ENCODE assay signal across 1 cellular context in the genomic region with DNA sequence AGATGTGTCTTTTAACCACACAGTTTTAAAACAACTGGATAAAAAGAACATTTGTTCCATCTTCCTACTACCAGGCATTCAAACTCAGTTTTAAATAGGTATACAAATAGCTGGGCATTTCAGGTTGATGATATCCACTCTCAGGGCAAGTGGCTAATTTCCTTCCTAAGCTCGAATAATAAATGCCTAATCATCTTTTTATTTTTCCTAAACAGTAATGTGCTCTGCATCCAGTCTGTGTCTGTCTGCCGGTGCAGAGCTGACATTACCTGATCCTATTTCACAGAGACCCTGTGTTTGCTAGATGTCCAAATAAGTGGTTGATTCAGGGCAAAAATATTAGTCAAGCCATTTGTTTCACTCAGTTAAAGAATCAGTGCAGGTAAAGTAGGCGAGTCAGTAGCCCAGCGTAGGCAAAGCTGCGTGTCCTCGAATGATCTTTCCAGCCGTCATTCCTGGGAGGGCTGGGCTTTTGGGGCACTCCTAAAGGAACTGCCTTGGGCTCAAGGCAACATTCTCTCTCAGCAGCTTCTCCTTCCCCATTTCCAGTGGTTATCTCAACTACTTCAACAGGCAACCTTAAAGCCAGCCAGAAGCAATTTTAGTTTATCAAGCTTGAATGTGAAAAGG.
TF ChIP-seq lines count a peak whose summit lies in the region.

No MANE protein-coding gene starts in this region.

TF ChIP-seq in GM12878, 131 proteins besides CTCF, POLR2A, EP300 and RAD21 (continued from another document):
- TF ChIP-seq, protein P1, sequence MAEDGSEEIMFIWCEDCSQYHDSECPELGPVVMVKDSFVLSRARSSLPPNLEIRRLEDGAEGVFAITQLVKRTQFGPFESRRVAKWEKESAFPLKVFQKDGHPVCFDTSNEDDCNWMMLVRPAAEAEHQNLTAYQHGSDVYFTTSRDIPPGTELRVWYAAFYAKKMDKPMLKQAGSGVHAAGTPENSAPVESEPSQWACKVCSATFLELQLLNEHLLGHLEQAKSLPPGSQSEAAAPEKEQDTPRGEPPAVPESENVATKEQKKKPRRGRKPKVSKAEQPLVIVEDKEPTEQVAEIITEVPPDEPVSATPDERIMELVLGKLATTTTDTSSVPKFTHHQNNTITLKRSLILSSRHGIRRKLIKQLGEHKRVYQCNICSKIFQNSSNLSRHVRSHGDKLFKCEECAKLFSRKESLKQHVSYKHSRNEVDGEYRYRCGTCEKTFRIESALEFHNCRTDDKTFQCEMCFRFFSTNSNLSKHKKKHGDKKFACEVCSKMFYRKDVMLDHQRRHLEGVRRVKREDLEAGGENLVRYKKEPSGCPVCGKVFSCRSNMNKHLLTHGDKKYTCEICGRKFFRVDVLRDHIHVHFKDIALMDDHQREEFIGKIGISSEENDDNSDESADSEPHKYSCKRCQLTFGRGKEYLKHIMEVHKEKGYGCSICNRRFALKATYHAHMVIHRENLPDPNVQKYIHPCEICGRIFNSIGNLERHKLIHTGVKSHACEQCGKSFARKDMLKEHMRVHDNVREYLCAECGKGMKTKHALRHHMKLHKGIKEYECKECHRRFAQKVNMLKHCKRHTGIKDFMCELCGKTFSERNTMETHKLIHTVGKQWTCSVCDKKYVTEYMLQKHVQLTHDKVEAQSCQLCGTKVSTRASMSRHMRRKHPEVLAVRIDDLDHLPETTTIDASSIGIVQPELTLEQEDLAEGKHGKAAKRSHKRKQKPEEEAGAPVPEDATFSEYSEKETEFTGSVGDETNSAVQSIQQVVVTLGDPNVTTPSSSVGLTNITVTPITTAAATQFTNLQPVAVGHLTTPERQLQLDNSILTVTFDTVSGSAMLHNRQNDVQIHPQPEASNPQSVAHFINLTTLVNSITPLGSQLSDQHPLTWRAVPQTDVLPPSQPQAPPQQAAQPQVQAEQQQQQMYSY (CRISPR knock-in tag; IDR thresholded peaks at IDR 0.05): no peak
- TF ChIP-seq, protein P2, sequence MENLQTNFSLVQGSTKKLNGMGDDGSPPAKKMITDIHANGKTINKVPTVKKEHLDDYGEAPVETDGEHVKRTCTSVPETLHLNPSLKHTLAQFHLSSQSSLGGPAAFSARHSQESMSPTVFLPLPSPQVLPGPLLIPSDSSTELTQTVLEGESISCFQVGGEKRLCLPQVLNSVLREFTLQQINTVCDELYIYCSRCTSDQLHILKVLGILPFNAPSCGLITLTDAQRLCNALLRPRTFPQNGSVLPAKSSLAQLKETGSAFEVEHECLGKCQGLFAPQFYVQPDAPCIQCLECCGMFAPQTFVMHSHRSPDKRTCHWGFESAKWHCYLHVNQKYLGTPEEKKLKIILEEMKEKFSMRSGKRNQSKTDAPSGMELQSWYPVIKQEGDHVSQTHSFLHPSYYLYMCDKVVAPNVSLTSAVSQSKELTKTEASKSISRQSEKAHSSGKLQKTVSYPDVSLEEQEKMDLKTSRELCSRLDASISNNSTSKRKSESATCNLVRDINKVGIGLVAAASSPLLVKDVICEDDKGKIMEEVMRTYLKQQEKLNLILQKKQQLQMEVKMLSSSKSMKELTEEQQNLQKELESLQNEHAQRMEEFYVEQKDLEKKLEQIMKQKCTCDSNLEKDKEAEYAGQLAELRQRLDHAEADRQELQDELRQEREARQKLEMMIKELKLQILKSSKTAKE (IDR thresholded peaks at IDR 0.05; ENCODE audit: low read depth, poor library complexity, severe bottlenecking): no peak
- TF ChIP-seq, protein P3, sequence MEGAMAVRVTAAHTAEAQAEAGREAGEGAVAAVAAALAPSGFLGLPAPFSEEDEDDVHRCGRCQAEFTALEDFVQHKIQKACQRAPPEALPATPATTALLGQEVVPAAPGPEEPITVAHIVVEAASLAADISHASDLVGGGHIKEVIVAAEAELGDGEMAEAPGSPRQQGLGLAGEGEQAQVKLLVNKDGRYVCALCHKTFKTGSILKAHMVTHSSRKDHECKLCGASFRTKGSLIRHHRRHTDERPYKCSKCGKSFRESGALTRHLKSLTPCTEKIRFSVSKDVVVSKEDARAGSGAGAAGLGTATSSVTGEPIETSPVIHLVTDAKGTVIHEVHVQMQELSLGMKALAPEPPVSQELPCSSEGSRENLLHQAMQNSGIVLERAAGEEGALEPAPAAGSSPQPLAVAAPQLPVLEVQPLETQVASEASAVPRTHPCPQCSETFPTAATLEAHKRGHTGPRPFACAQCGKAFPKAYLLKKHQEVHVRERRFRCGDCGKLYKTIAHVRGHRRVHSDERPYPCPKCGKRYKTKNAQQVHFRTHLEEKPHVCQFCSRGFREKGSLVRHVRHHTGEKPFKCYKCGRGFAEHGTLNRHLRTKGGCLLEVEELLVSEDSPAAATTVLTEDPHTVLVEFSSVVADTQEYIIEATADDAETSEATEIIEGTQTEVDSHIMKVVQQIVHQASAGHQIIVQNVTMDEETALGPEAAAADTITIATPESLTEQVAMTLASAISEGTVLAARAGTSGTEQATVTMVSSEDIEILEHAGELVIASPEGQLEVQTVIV (IDR thresholded peaks at IDR 0.05; ENCODE audit: borderline replicate concordance, partially characterized antibody): no peak
- TF ChIP-seq BHLHE40 (IDR thresholded peaks at IDR 0.05; ENCODE audit: borderline replicate concordance in 1 of 2, low read depth in 2 of 2, low read length in 1 of 2): no peak
- TF ChIP-seq, protein P4, sequence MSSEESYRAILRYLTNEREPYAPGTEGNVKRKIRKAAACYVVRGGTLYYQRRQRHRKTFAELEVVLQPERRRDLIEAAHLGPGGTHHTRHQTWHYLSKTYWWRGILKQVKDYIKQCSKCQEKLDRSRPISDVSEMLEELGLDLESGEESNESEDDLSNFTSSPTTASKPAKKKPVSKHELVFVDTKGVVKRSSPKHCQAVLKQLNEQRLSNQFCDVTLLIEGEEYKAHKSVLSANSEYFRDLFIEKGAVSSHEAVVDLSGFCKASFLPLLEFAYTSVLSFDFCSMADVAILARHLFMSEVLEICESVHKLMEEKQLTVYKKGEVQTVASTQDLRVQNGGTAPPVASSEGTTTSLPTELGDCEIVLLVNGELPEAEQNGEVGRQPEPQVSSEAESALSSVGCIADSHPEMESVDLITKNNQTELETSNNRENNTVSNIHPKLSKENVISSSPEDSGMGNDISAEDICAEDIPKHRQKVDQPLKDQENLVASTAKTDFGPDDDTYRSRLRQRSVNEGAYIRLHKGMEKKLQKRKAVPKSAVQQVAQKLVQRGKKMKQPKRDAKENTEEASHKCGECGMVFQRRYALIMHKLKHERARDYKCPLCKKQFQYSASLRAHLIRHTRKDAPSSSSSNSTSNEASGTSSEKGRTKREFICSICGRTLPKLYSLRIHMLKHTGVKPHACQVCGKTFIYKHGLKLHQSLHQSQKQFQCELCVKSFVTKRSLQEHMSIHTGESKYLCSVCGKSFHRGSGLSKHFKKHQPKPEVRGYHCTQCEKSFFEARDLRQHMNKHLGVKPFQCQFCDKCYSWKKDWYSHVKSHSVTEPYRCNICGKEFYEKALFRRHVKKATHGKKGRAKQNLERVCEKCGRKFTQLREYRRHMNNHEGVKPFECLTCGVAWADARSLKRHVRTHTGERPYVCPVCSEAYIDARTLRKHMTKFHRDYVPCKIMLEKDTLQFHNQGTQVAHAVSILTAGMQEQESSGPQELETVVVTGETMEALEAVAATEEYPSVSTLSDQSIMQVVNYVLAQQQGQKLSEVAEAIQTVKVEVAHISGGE (CRISPR knock-in tag; IDR thresholded peaks at IDR 0.05): no peak
- TF ChIP-seq WRNIP1 (IDR thresholded peaks at IDR 0.05; ENCODE audit: borderline replicate concordance, low read depth, low read length): no peak
- TF ChIP-seq, protein P5, sequence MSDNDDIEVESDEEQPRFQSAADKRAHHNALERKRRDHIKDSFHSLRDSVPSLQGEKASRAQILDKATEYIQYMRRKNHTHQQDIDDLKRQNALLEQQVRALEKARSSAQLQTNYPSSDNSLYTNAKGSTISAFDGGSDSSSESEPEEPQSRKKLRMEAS (IDR thresholded peaks at IDR 0.05; ENCODE audit: low read depth, low read length): no peak
- no peak for TF ChIP-seq CHD4 (IDR thresholded peaks at IDR 0.05)
- no peak for TF ChIP-seq BACH1 (IDR thresholded peaks at IDR 0.05; ENCODE audit: borderline replicate concordance)
- no peak for TF ChIP-seq SUZ12 (IDR thresholded peaks at IDR 0.05; ENCODE audit: unreplicated experiment)
- TF ChIP-seq NFIC (IDR thresholded peaks at IDR 0.05; ENCODE audit: low read depth, low read length): no peak
- TF ChIP-seq CBX5 (IDR thresholded peaks at IDR 0.05; ENCODE audit: low read depth): no peak
- no peak for TF ChIP-seq NBN (IDR thresholded peaks at IDR 0.05)
- no peak for TF ChIP-seq CEBPB (IDR thresholded peaks at IDR 0.05; ENCODE audit: borderline replicate concordance in 1 of 2, low read depth in 2 of 2, low read length in 2 of 2)
TF ChIP-seq in GM12878: peak in this region for 0.
